ENCODE assay signal across 18 cellular contexts in genomic region chr15:25582886-25583285, GRCh38.
"Had no signal": no experiment of that assay in that cellular context is flagged by ENCODE, and none has a peak within 500 bp of the region (broad histone marks: within the 10 kb centered on the region; RNA-seq: fewer than 3 reads in every experiment).

No MANE protein-coding gene starts in this region.

- DNase-seq: Kasumi-1, MM.1S, NCI-H1092 treated with DMSO at 0.1 percent for 48 hours, NCI-H1436, NCI-H187, NCI-H2029, NCI-H2081 treated with DMSO at 0.1 percent for 48 hours, NCI-H2171, NCI-H226, NCI-H446, NCI-H510A, NCI-H524 treated with DMSO at 0.1 percent for 48 hours, NCI-H69, NCI-H774, Right ventricle myocardium superior, RPMI8226, SIG-M5, SK-N-SH had no signal
